Comparison of ENCODE assay signal across 27 cellular contexts in genomic region chr18:47619771-47620170, GRCh38.
"Had no signal": no experiment of that assay in that cellular context is flagged by ENCODE, and none has a peak within 500 bp of the region (broad histone marks: within the 10 kb centered on the region; RNA-seq: fewer than 3 reads in every experiment).

No MANE protein-coding gene starts in this region.

- H3K4me1 Mint-ChIP-seq: endodermal cell, immature natural killer cell, memory B cell had no signal

- H3K4me1 ChIP-seq: colonic mucosa, foreskin keratinocyte, gastroesophageal sphincter, heart left ventricle, left lung, lower lobe of right lung had no signal

- FAIRE-seq: endometrium, frontal cortex, keratinocyte had no signal

- DNase-seq: cerebellar nuclear complex; colonic mucosa; cortex of kidney; effector CD8-positive, alpha-beta T cell; effector memory CD8-positive, alpha-beta T cell; endodermal cell; erythroblast; foreskin keratinocyte; heart left ventricle; hypothalamus; immature natural killer cell; left cardiac atrium; left lung; left ventricle myocardium superior; lower lobe of right lung; mammary epithelial cell; mesendoderm; midbrain had no signal

- H3K4me3 Mint-ChIP-seq: dendritic cell treated with granulocyte-macrophage colony-stimulating factor and Interleukin-4, amounts not matched to agents 40 ng/mL and 50 ng/mL, for 4 days; effector memory CD8-positive, alpha-beta T cell; endodermal cell; immature natural killer cell; memory B cell had no signal

- H2AFZ ChIP-seq: hepatocyte had no signal

- H3K27me3 ChIP-seq: colonic mucosa, foreskin keratinocyte, hepatocyte, left lung had no signal

- H3K4me2 ChIP-seq: hepatocyte had no signal

- ATAC-seq: effector memory CD8-positive, alpha-beta T cell; esophagus mucosa; foreskin keratinocyte; gastroesophageal sphincter; heart left ventricle; left cardiac atrium; left lung; left ventricle myocardium superior; lower lobe of right lung had no signal

- H3K36me3 ChIP-seq: colonic mucosa, gastroesophageal sphincter, heart left ventricle, left lung, lower lobe of right lung had no signal

- H3K9me3 Mint-ChIP-seq: dendritic cell treated with granulocyte-macrophage colony-stimulating factor and Interleukin-4, amounts not matched to agents 40 ng/mL and 50 ng/mL, for 4 days; endodermal cell had no signal

- H3K27me3 Mint-ChIP-seq: dendritic cell treated with granulocyte-macrophage colony-stimulating factor and Interleukin-4, amounts not matched to agents 40 ng/mL and 50 ng/mL, for 4 days had no signal

- H3K27ac ChIP-seq: colonic mucosa, epithelial cell of prostate, foreskin keratinocyte, gastroesophageal sphincter, heart left ventricle, hepatocyte, left lung, lower lobe of right lung had no signal

- H3K4me3 ChIP-seq: colonic mucosa, gastroesophageal sphincter, heart left ventricle, hepatocyte, left lung, lower lobe of right lung had no signal

- H3K9me3 ChIP-seq: colonic mucosa, heart left ventricle, left lung, lower lobe of right lung had no signal

- H3K27ac Mint-ChIP-seq: dendritic cell treated with granulocyte-macrophage colony-stimulating factor and Interleukin-4, amounts not matched to agents 40 ng/mL and 50 ng/mL, for 4 days; effector memory CD8-positive, alpha-beta T cell; endodermal cell; immature natural killer cell; memory B cell had no signal
